1 cellular context compared by ENCODE assay signal in the genomic region with DNA sequence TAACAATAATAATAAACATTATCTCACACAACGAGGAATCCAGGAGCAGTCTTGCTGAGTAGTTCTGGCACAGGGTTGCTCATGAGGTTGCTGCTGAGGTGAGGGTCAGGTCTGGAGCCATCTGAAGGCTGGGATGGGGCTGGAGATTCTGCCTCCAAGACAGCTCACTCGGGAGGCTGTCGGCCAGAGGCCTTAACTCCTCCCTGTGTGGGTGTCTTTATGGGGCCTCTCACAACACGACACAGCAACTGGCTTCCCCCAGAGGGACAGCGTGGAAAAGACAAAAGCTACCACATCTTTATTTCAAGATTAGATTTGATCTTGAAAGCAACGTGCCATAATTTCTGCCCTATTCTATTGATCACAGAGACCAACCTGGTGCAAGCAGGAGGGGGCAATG.
TF ChIP-seq lines count a peak whose summit lies in the region.

No MANE protein-coding gene starts in this region.

TF ChIP-seq in IMR-90, 13 proteins besides CTCF, POLR2A, EP300 and RAD21:
- TF ChIP-seq NFE2L2 (IDR thresholded peaks at IDR 0.05; ENCODE audit: low read depth, low read length) (no peak), MAZ (IDR thresholded peaks at IDR 0.05; ENCODE audit: borderline replicate concordance, low read depth, low read length) (no peak), BHLHE40 (IDR thresholded peaks at IDR 0.05; ENCODE audit: low read depth, low read length) (no peak), MXI1 (IDR thresholded peaks at IDR 0.05; ENCODE audit: borderline replicate concordance, low read depth, low read length) (no peak), MAFK (IDR thresholded peaks at IDR 0.05; ENCODE audit: low read depth, low read length) (no peak), RFX5 (IDR thresholded peaks at IDR 0.05; ENCODE audit: low read depth, low read length) (no peak), CHD1 (IDR thresholded peaks at IDR 0.05; ENCODE audit: low read depth, low read length) (no peak), SMC3 (IDR thresholded peaks at IDR 0.05; ENCODE audit: low read depth, low read length) (no peak), FOS (IDR thresholded peaks at IDR 0.05; ENCODE audit: low read depth, low read length) (no peak), RCOR1 (IDR thresholded peaks at IDR 0.05; ENCODE audit: insufficient replicate concordance, low read length) (no peak), CEBPB (IDR thresholded peaks at IDR 0.05; ENCODE audit: low read depth, low read length) (no peak)
- TF ChIP-seq, protein P1, sequence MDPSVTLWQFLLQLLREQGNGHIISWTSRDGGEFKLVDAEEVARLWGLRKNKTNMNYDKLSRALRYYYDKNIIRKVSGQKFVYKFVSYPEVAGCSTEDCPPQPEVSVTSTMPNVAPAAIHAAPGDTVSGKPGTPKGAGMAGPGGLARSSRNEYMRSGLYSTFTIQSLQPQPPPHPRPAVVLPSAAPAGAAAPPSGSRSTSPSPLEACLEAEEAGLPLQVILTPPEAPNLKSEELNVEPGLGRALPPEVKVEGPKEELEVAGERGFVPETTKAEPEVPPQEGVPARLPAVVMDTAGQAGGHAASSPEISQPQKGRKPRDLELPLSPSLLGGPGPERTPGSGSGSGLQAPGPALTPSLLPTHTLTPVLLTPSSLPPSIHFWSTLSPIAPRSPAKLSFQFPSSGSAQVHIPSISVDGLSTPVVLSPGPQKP (IDR thresholded peaks at IDR 0.05; ENCODE audit: borderline replicate concordance, low read depth, low read length), result no peak
- TF ChIP-seq, protein P2, sequence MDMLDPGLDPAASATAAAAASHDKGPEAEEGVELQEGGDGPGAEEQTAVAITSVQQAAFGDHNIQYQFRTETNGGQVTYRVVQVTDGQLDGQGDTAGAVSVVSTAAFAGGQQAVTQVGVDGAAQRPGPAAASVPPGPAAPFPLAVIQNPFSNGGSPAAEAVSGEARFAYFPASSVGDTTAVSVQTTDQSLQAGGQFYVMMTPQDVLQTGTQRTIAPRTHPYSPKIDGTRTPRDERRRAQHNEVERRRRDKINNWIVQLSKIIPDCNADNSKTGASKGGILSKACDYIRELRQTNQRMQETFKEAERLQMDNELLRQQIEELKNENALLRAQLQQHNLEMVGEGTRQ (IDR thresholded peaks at IDR 0.05; ENCODE audit: low read depth, low read length), result no peak
